ENCODE assay signal across 1 cellular context in genomic region chr18:25953111-25953510, GRCh38.
TF ChIP-seq lines count a peak whose summit lies in the region.

No MANE protein-coding gene starts in this region.

TF ChIP-seq in K562, 482 proteins besides CTCF, POLR2A, EP300 and RAD21:
- no peak for TF ChIP-seq ZKSCAN8 (CRISPR knock-in tag; IDR thresholded peaks at IDR 0.05)
- TF ChIP-seq DMBX1 (CRISPR knock-in tag; IDR thresholded peaks at IDR 0.05; ENCODE audit: borderline replicate concordance) = no peak
- TF ChIP-seq PHF20 (IDR thresholded peaks at IDR 0.05; ENCODE audit: partially characterized antibody) = no peak
- TF ChIP-seq ZNF212 (CRISPR knock-in tag; IDR thresholded peaks at IDR 0.05) = no peak
- TF ChIP-seq DACH1 (IDR thresholded peaks at IDR 0.05; ENCODE audit: partially characterized antibody) = no peak
- no peak for TF ChIP-seq ZNF445 (CRISPR knock-in tag; IDR thresholded peaks at IDR 0.05; ENCODE audit: low read depth)
- no peak for TF ChIP-seq PHTF2 (CRISPR knock-in tag; IDR thresholded peaks at IDR 0.05)
